Comparison of ENCODE assay signal across 18 cellular contexts in the genomic region with DNA sequence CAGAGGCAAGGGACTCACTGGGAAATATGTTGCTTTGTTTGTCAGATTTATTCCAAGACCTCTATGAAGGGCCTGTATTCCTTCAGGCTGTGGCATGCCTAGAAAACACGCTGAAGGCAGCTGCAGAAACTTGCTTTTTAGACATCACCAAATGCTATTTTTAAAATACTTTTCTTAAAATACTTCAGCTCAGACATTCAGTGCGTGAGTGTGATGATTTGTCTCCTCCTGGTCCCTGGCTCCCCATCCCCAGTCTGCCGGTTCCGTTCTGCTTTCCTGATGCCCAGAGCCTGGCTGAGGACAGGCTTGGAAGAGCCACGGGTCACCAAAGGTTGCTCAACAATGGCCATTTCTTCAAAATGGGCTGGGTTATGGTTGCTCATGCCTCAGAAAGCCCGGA. TPM values are rescaled to one million over a fixed set of nuclear protein-coding genes. Genes with fewer than 3 reads are reported as not detected.
DNase-seq lines count a peak whose midpoint lies in the region; ATAC-seq and TF ChIP-seq lines count a peak whose summit lies in the region.
"Had no signal": no experiment of that assay in that cellular context is flagged by ENCODE, and none has a peak within 500 bp of the region (broad histone marks: within the 10 kb centered on the region; RNA-seq: fewer than 3 reads in every experiment).

No MANE protein-coding gene starts in this region.

- H3K36me3 Mint-ChIP-seq in chondrocyte (ENCODE audit: low read depth): no peaks in the 10 kb centered on the region
- H3K36me3 Mint-ChIP-seq: CD4-positive, CD25-positive, alpha-beta regulatory T cell had no signal

- no peak overlapping the region for H3K4me2 ChIP-seq in neuronal stem cell (ENCODE audit: insufficient read depth, low read length, poor library complexity, severe bottlenecking)
- H3K4me2 ChIP-seq in mammary epithelial cell (ENCODE audit: insufficient read depth, low read depth, low read length): no peak overlapping the region

- no peak overlapping the region for H2AK5ac ChIP-seq in neuronal stem cell (ENCODE audit: low read depth, low read length)

- H3K36me3 ChIP-seq in left ventricle myocardium inferior: no peaks in the 10 kb centered on the region
- H3K36me3 ChIP-seq in neuronal stem cell (replicated peaks in 1 of 2; ENCODE audit: control insufficient read depth in 2 of 2, insufficient read depth in 2 of 2, low read length in 2 of 2): no peaks in the 10 kb centered on the region
- H3K36me3 ChIP-seq in upper lobe of right lung: no peaks in the 10 kb centered on the region
- no peaks in the 10 kb centered on the region for H3K36me3 ChIP-seq in vagina
- H3K36me3 ChIP-seq in mammary epithelial cell (ENCODE audit: insufficient read depth, low read length): no peaks in the 10 kb centered on the region

- in situ Hi-C loops in mammary epithelial cell (cut with MboI; ENCODE audit: low sequenced_read_pairs in 2 of 2): no loop called here

- no peak overlapping the region for H4K91ac ChIP-seq in neuronal stem cell (ENCODE audit: low read depth, low read length, poor library complexity)

- no peak overlapping the region for H3K23ac ChIP-seq in neuronal stem cell (ENCODE audit: low read depth, low read length, poor library complexity)

- H4K8ac ChIP-seq in neuronal stem cell (ENCODE audit: low read depth, low read length): no peak overlapping the region

- no peaks in the 10 kb centered on the region for H3K79me2 ChIP-seq in mammary epithelial cell (ENCODE audit: insufficient read depth, low read length)

- no peak overlapping the region for H3K4ac ChIP-seq in neuronal stem cell (ENCODE audit: low read length)

- H2AFZ ChIP-seq in neuronal stem cell (ENCODE audit: low read length): no peak overlapping the region
- no peak overlapping the region for H2AFZ ChIP-seq in mammary epithelial cell (ENCODE audit: low read depth, low read length)

- no peak overlapping the region for H3K18ac ChIP-seq in neuronal stem cell (ENCODE audit: low read length)

- dilution Hi-C loops in mammary epithelial cell (cut with HindIII; ENCODE audit: low sequenced_read_pairs): no loop called here

- H3K27me3 ChIP-seq in left ventricle myocardium inferior (ENCODE audit: low read depth): peaks cover 22% of the 10 kb centered on the region
- H3K27me3 ChIP-seq in neuronal stem cell (ENCODE audit: control insufficient read depth in 3 of 3, insufficient read depth in 3 of 3, low read depth in 1 of 3, low read length in 3 of 3): peaks cover 0 to 9% (median 0%) of the 10 kb centered on the region in 3 experiments
- H3K27me3 ChIP-seq in upper lobe of right lung: no peaks in the 10 kb centered on the region
- H3K27me3 ChIP-seq in vagina: no peaks in the 10 kb centered on the region
- H3K27me3 ChIP-seq in mammary epithelial cell (ENCODE audit: insufficient read depth, low read length): peaks cover 10% of the 10 kb centered on the region

- H3K4me3 Mint-ChIP-seq in chondrocyte (ENCODE audit: unreplicated experiment): no peak overlapping the region
- H3K4me3 Mint-ChIP-seq: CD4-positive, CD25-positive, alpha-beta regulatory T cell had no signal

- no peak overlapping the region for H2BK15ac ChIP-seq in neuronal stem cell (ENCODE audit: low read length)

- peaks cover 26% of the 10 kb centered on the region for H3K27me3 Mint-ChIP-seq in chondrocyte (ENCODE audit: low read depth)

- H3K9me3 ChIP-seq in left ventricle myocardium inferior (replicated peaks) (no peaks in the 10 kb centered on the region), neuronal stem cell (replicated peaks in 1 of 2; ENCODE audit: control insufficient read depth in 2 of 2, insufficient read depth in 1 of 2, low read depth in 1 of 2, low read length in 2 of 2) (no peaks in the 10 kb centered on the region), upper lobe of right lung (no peaks in the 10 kb centered on the region), vagina (no peaks in the 10 kb centered on the region), mammary epithelial cell (replicated peaks; ENCODE audit: insufficient read depth, low read length) (no peaks in the 10 kb centered on the region)

- no peak overlapping the region for H2BK120ac ChIP-seq in neuronal stem cell (ENCODE audit: low read depth, low read length)

- CTCF ChIA-PET in mammary epithelial cell (lab: Charles Lee; ENCODE audit: low non-redundant PET): no interaction called here

- intact Hi-C loops in Right ventricle myocardium inferior (cut with DNase I) (no loop called here), left ventricle myocardium inferior (cut with micrococcal nuclease) (no loop called here), upper lobe of right lung (cut with DNase I) (no loop called here), vagina (cut with DNase I) (no loop called here), mammary epithelial cell (cut with micrococcal nuclease) (no loop called here)

- no peak for TF ChIP-seq POLR2A in vagina (IDR thresholded peaks at IDR 0.05)

- H3K4me1 Mint-ChIP-seq in chondrocyte (ENCODE audit: low read depth): peaks cover 18% of the 10 kb centered on the region

- H3K9ac ChIP-seq in neuronal stem cell (ENCODE audit: low read depth, low read length, poor library complexity) (no peak overlapping the region), mammary epithelial cell (ENCODE audit: insufficient read depth, low read length) (no peak overlapping the region)

- WGBS in neuronal stem cell (ENCODE audit: extremely low coverage in 2 of 2, insufficient read length in 2 of 2, insufficient replicate concordance in 1 of 2), 2 donors: no CpG with 5 or more reads among the region's 6 CpGs
- 24% methylated on average over 6 of the region's 6 CpGs for WGBS in mammary epithelial cell (ENCODE audit: low coverage, missing lambda C conversion rate)

- no peak overlapping the region for H3K27ac ChIP-seq in left ventricle myocardium inferior (replicated peaks)
- no peak overlapping the region for H3K27ac ChIP-seq in neuronal stem cell (replicated peaks; ENCODE audit: low read length)
- H3K27ac ChIP-seq in upper lobe of right lung: no peak overlapping the region
- H3K27ac ChIP-seq in vagina: no peak overlapping the region
- no peak overlapping the region for H3K27ac ChIP-seq in mammary epithelial cell (ENCODE audit: insufficient read depth, low read depth, low read length)
- H3K27ac ChIP-seq: 22Rv1, HL-60 had no signal

- H3K9me3 Mint-ChIP-seq in chondrocyte (ENCODE audit: low read depth): no peaks in the 10 kb centered on the region

- no peak overlapping the region for H3K27ac Mint-ChIP-seq in chondrocyte (ENCODE audit: unreplicated experiment)
- H3K27ac Mint-ChIP-seq: CD4-positive, CD25-positive, alpha-beta regulatory T cell had no signal

- TF ChIP-seq CTCF in left ventricle myocardium inferior (IDR thresholded peaks at IDR 0.05; ENCODE audit: borderline replicate concordance): no peak
- TF ChIP-seq CTCF in chondrocyte (IDR thresholded peaks at IDR 0.05): no peak
- TF ChIP-seq CTCF in upper lobe of right lung (IDR thresholded peaks at IDR 0.05): no peak
- no peak for TF ChIP-seq CTCF in vagina (IDR thresholded peaks at IDR 0.05)
- TF ChIP-seq CTCF in mammary epithelial cell (conservative IDR thresholded peaks at IDR 0.05 in 1 of 2, IDR thresholded peaks at IDR 0.05 in 1 of 2; ENCODE audit: extremely low read depth in 1 of 2, insufficient read depth in 1 of 2, low read depth in 1 of 2, low read length in 2 of 2): no peak

- ATAC-seq in Right ventricle myocardium inferior (no peak), upper lobe of right lung (no peak)
- ATAC-seq: HCT116 had no signal

- peak; percentile 32 for DNase-seq in Right ventricle myocardium inferior (ENCODE audit: missing footprints)
- no peak for DNase-seq in left ventricle myocardium inferior
- peak; percentile 40 for DNase-seq in chondrocyte (ENCODE audit: low spot score)
- no peak for DNase-seq in neuronal stem cell (ENCODE audit: low spot score)
- DNase-seq in upper lobe of right lung: peak; percentile 12
- DNase-seq in vagina (ENCODE audit: extremely low spot score in 2 of 2): no peak
- DNase-seq in mammary epithelial cell: no peak
- no peak for DNase-seq in NCI-H1694 treated with DMSO at 0.1 percent for 48 hours (lab: John Stamatoyannopoulos, UW)
- DNase-seq: Calu3; CD4-positive, CD25-positive, alpha-beta regulatory T cell; DMS 273 treated with DMSO at 0.1 percent for 48 hours had no signal

- no peaks in the 10 kb centered on the region for H3K79me1 ChIP-seq in neuronal stem cell (ENCODE audit: low read depth, low read length)

- no peak overlapping the region for H2BK12ac ChIP-seq in neuronal stem cell (ENCODE audit: low read length)

- H3K4me1 ChIP-seq in left ventricle myocardium inferior (peaks cover 16% of the 10 kb centered on the region), neuronal stem cell (ENCODE audit: control insufficient read depth in 2 of 2, insufficient read depth in 1 of 2, low read depth in 1 of 2, low read length in 2 of 2) (peaks cover 0 to 4% of the 10 kb centered on the region in 2 donors), upper lobe of right lung (no peaks in the 10 kb centered on the region), vagina (peaks cover 23% of the 10 kb centered on the region), mammary epithelial cell (ENCODE audit: insufficient read depth, low read length) (no peaks in the 10 kb centered on the region)

- no peaks in the 10 kb centered on the region for H4K20me1 ChIP-seq in mammary epithelial cell (ENCODE audit: insufficient read depth, low read length)

- H2BK5ac ChIP-seq in neuronal stem cell (ENCODE audit: low read length): peak overlapping the region; percentile 25

- no peak overlapping the region for H3K4me3 ChIP-seq in left ventricle myocardium inferior
- no peak overlapping the region for H3K4me3 ChIP-seq in neuronal stem cell (ENCODE audit: low read length in 2 of 2)
- H3K4me3 ChIP-seq in upper lobe of right lung: no peak overlapping the region
- H3K4me3 ChIP-seq in vagina: no peak overlapping the region
- H3K4me3 ChIP-seq in mammary epithelial cell (replicated peaks in 1 of 3; ENCODE audit: insufficient read depth in 1 of 3, low read depth in 2 of 3, low read length in 3 of 3): no peak overlapping the region

- BruUV-seq in mammary epithelial cell (replicated peaks; lab: Mats Ljungman, UMichigan): no TSS peak

- no peak overlapping the region for H3K14ac ChIP-seq in neuronal stem cell (ENCODE audit: low read length)

RNA-seq across cellular contexts. Expression of gene PSAPL1, which starts 55.0 kb away (rescaled TPM):
- total RNA-seq in Right ventricle myocardium inferior (not detected), left ventricle myocardium inferior (not detected), chondrocyte (not detected in 3 replicates), upper lobe of right lung (0.14 TPM), vagina (not detected), mammary epithelial cell (under 1 TPM in 1 of 2 donors, not detected in 1; under 0.01 TPM)
- 0.01 TPM for polyA plus RNA-seq in neuronal stem cell (2013, experiment 1 of 2)
- polyA plus RNA-seq in neuronal stem cell (2013, experiment 2 of 2): not detected
- 0.01 TPM for polyA plus RNA-seq in mammary epithelial cell
- not detected for polyA minus RNA-seq in mammary epithelial cell
- total RNA-seq: A673; Calu3; CD4-positive, CD25-positive, alpha-beta regulatory T cell; Daoy; H1 had no signal
- polyA plus RNA-seq: BJ; CD4-positive, CD25-positive, alpha-beta regulatory T cell had no signal

Comparison
In these comparisons a context has a peak if more than half of its experiments do, and no peak if none do; other contexts are left out.
1. DNase-seq: peak in Right ventricle myocardium inferior (single experiment), chondrocyte (single experiment) and upper lobe of right lung (single experiment); none in left ventricle myocardium inferior (single experiment), neuronal stem cell (single experiment), vagina (0 of 2), mammary epithelial cell (single experiment) and NCI-H1694 treated with DMSO at 0.1 percent for 48 hours (single experiment).